Comparison of ENCODE assay signal across 19 cellular contexts in genomic region chr12:11821386-11821785, GRCh38.
DNase-seq lines count a peak whose midpoint lies in the region; ATAC-seq and TF ChIP-seq lines count a peak whose summit lies in the region.
"Had no signal": no experiment of that assay in that cellular context is flagged by ENCODE, and none has a peak within 500 bp of the region (broad histone marks: within the 10 kb centered on the region; RNA-seq: fewer than 3 reads in every experiment).

No MANE protein-coding gene starts in this region.

- no peak for TF ChIP-seq CTCF in A673 (conservative IDR thresholded peaks at IDR 0.05; ENCODE audit: low read depth, low read length)
- no peak for TF ChIP-seq CTCF in WTC11 (IDR thresholded peaks at IDR 0.05)

- peaks cover 3% of the 10 kb centered on the region; the same call in 1 of the 2 replicates for H3K9me3 Mint-ChIP-seq in WTC11
- no peaks in the 10 kb centered on the region for H3K9me3 Mint-ChIP-seq in memory B cell
- H3K9me3 Mint-ChIP-seq: brain; CD8-positive, alpha-beta memory T cell; nephron had no signal

- BruUV-seq in A673 (replicated peaks; lab: Mats Ljungman, UMichigan) = no TSS peak

- no peaks in the 10 kb centered on the region for H3K9me3 ChIP-seq in A673 (ENCODE audit: low read depth, low read length, poor library complexity, severe bottlenecking)
- peaks cover 13% of the 10 kb centered on the region for H3K9me3 ChIP-seq in BLaER1
- H3K9me3 ChIP-seq: adrenal gland, pancreas, SJCRH30, upper lobe of left lung had no signal

- H3K4me2 ChIP-seq in BLaER1 = peak overlapping the region; percentile 76; the same call in 1 of the 2 replicates

- H4K20me1 ChIP-seq in BLaER1 = no peaks in the 10 kb centered on the region

- CTCF ChIA-PET in A673 (lab: Charles Lee) (no interaction called here), WTC11 (lab: Charles Lee) (no interaction called here)

- H3K27ac Mint-ChIP-seq in WTC11 = no peak overlapping the region
- no peak overlapping the region for H3K27ac Mint-ChIP-seq in memory B cell

- POLR2A ChIA-PET in A673 (lab: Charles Lee; ENCODE audit: low non-redundant PET) (no interaction called here), WTC11 (lab: Charles Lee) (no interaction called here)

- H3K4me3 ChIP-seq in A673 (ENCODE audit: low read depth, low read length, poor library complexity, severe bottlenecking) (no peak overlapping the region), BLaER1 (no peak overlapping the region)
- H3K4me3 ChIP-seq: adrenal gland, pancreas, SJCRH30, upper lobe of left lung had no signal

- no peaks in the 10 kb centered on the region for H3K27me3 Mint-ChIP-seq in WTC11 (ENCODE audit: low read depth)
- H3K27me3 Mint-ChIP-seq in memory B cell = no peaks in the 10 kb centered on the region
- H3K27me3 Mint-ChIP-seq: brain; CD8-positive, alpha-beta memory T cell had no signal

- intact Hi-C loops in A673 (cut with micrococcal nuclease; ENCODE audit: unreplicated experiment) = no loop called here

- H3K4me1 ChIP-seq in A673 (ENCODE audit: insufficient read depth, low read length, poor library complexity, severe bottlenecking) (peaks cover 45% of the 10 kb centered on the region), BLaER1 (peaks cover 56% of the 10 kb centered on the region)

- peaks cover 47% of the 10 kb centered on the region for H3K4me1 Mint-ChIP-seq in WTC11
- H3K4me1 Mint-ChIP-seq in memory B cell = peaks cover 39% of the 10 kb centered on the region

- no peak overlapping the region for H3K4me3 Mint-ChIP-seq in WTC11
- H3K4me3 Mint-ChIP-seq in memory B cell = peak overlapping the region; percentile 1
- H3K4me3 Mint-ChIP-seq: nephron had no signal

- no peak overlapping the region for H3K9ac ChIP-seq in BLaER1

- H3K36me3 ChIP-seq in A673 (ENCODE audit: insufficient read depth, low read length, poor library complexity, severe bottlenecking) (no peaks in the 10 kb centered on the region), BLaER1 (peaks cover 60% of the 10 kb centered on the region)
- H3K36me3 ChIP-seq: adrenal gland, pancreas, SJCRH30, upper lobe of left lung had no signal

- H3K36me3 Mint-ChIP-seq in WTC11 = peaks cover 4% of the 10 kb centered on the region; the same call in 1 of the 2 replicates
- peaks cover 6% of the 10 kb centered on the region for H3K36me3 Mint-ChIP-seq in memory B cell
- H3K36me3 Mint-ChIP-seq: brain had no signal

- ATAC-seq in WTC11 (no peak), memory B cell (ENCODE audit: low read depth) (no peak), GM21390 (IDR thresholded peaks at IDR 0.05; ENCODE audit: unreplicated experiment) (no peak)

- DNase-seq in A673 (ENCODE audit: low spot score) (no peak), WTC11 (ENCODE audit: low spot score) (no peak), memory B cell (ENCODE audit: low spot score in 2 of 2) (no peak), GM19238 (ENCODE audit: insufficient read length, low spot score) (no peak), SK-N-DZ (ENCODE audit: low spot score) (no peak)
- DNase-seq: activated CD4-positive, alpha-beta T cell treated with anti-CD3 and anti-CD28 coated beads for 1 hour; activated gamma-delta T cell treated with Interleukin-2 at 50 U/mL for 16 hours; DMS 273 treated with DMSO at 0.1 percent for 48 hours; NCI-H1092; NCI-H187; pancreas; upper lobe of left lung had no signal

- H3K27ac ChIP-seq in A673 (ENCODE audit: low read depth, low read length, poor library complexity, severe bottlenecking) (peak overlapping the region; percentile 73), BLaER1 (no peak overlapping the region)
- H3K27ac ChIP-seq: SJCRH30 had no signal

- no peaks in the 10 kb centered on the region for H3K27me3 ChIP-seq in A673 (replicated peaks; ENCODE audit: insufficient read depth, low read depth, low read length, poor library complexity)
- H3K27me3 ChIP-seq in BLaER1 = no peaks in the 10 kb centered on the region
- H3K27me3 ChIP-seq: adrenal gland, pancreas, SJCRH30, upper lobe of left lung had no signal

TF ChIP-seq in WTC11, 78 proteins besides CTCF, POLR2A, EP300 and RAD21:
- TF ChIP-seq ZNF121 (CRISPR knock-in tag; IDR thresholded peaks at IDR 0.05) (peak; percentile 94), OVOL2 (CRISPR knock-in tag; IDR thresholded peaks at IDR 0.05; ENCODE audit: borderline replicate concordance) (no peak)
- TF ChIP-seq, protein P1, sequence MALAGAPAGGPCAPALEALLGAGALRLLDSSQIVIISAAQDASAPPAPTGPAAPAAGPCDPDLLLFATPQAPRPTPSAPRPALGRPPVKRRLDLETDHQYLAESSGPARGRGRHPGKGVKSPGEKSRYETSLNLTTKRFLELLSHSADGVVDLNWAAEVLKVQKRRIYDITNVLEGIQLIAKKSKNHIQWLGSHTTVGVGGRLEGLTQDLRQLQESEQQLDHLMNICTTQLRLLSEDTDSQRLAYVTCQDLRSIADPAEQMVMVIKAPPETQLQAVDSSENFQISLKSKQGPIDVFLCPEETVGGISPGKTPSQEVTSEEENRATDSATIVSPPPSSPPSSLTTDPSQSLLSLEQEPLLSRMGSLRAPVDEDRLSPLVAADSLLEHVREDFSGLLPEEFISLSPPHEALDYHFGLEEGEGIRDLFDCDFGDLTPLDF (CRISPR knock-in tag; IDR thresholded peaks at IDR 0.05) = no peak
